Comparison of ENCODE assay signal across 23 cellular contexts in genomic region chr6:156033598-156033997, GRCh38.
"Had no signal": no experiment of that assay in that cellular context is flagged by ENCODE, and none has a peak within 500 bp of the region (broad histone marks: within the 10 kb centered on the region; RNA-seq: fewer than 3 reads in every experiment).

No MANE protein-coding gene starts in this region.

- H3K27me3 ChIP-seq: ovary, spleen, suprapubic skin, transverse colon, upper lobe of right lung, vagina had no signal

- H3K36me3 ChIP-seq: ovary, spleen, suprapubic skin, transverse colon, upper lobe of right lung, vagina had no signal

- H3K9me3 ChIP-seq: ovary, suprapubic skin, upper lobe of right lung, vagina had no signal

- H3K4me1 ChIP-seq: psoas muscle, spleen, upper lobe of right lung had no signal

- DNase-seq: dorsolateral prefrontal cortex; effector CD4-positive, alpha-beta T cell; head of caudate nucleus; kidney; natural killer cell; occipital lobe; ovary; posterior cingulate gyrus; psoas muscle; right cardiac atrium; spleen; stimulated activated CD4-positive, alpha-beta T cell treated with anti-CD3 and anti-CD28 coated beads, Interleukin-15, amount 100 ng/mL, for 24 hours; stimulated activated CD4-positive, alpha-beta T cell treated with anti-CD3 and anti-CD28 coated beads, Interleukin-2, amount 100 ng/mL, for 48 hours; stimulated activated naive B cell treated with anti-CD40 and anti-IgM and Interleukin-4, amounts not matched to agents 10 μg/mL and 1 μg/mL and 100 μg/mL, for 72 hours; stimulated activated naive CD8-positive, alpha-beta T cell treated with anti-CD3 and anti-CD28 coated beads, Interleukin-15, amount 100 ng/mL, for 72 hours; transverse colon; upper lobe of right lung had no signal

- H3K4me3 ChIP-seq: dorsolateral prefrontal cortex, lung, ovary, psoas muscle, skin epidermis, spleen, suprapubic skin, transverse colon, upper lobe of right lung, vagina had no signal

- H3K27ac ChIP-seq: dorsolateral prefrontal cortex, ovary, psoas muscle, skin epidermis, spleen, suprapubic skin, transverse colon, upper lobe of right lung, vagina had no signal

- FAIRE-seq: frontal cortex, kidney had no signal

- ATAC-seq: left lobe of liver; natural killer cell; psoas muscle; right cardiac atrium; stimulated activated naive B cell treated with anti-CD40 and anti-IgM and Interleukin-4, amounts not matched to agents 10 μg/mL and 1 μg/mL and 100 μg/mL, for 72 hours; stimulated activated naive CD8-positive, alpha-beta T cell treated with anti-CD3 and anti-CD28 coated beads, Interleukin-15, amount 100 ng/mL, for 72 hours; upper lobe of right lung had no signal
